ENCODE assay signal across 10 cellular contexts in genomic region chr12:120093592-120094355, GRCh38. TPM values are rescaled to one million over a fixed set of nuclear protein-coding genes. Genes with fewer than 3 reads are reported as not detected.
A peak's percentile ranks its signal among the peaks of the same experiment; 100 is the strongest.
DNase-seq lines count a peak whose midpoint lies in the region; ATAC-seq and TF ChIP-seq lines count a peak whose summit lies in the region.
"Had no signal": no experiment of that assay in that cellular context is flagged by ENCODE, and none has a peak within 500 bp of the region (broad histone marks: within the 10 kb centered on the region; RNA-seq: fewer than 3 reads in every experiment).

No MANE protein-coding gene starts in this region.

- H3K27me3 Mint-ChIP-seq in chondrocyte (ENCODE audit: low read depth): no peaks in the 10 kb centered on the region
- H3K27me3 Mint-ChIP-seq in neural crest cell (ENCODE audit: low read depth): no peaks in the 10 kb centered on the region
- H3K27me3 Mint-ChIP-seq: activated B cell treated with CpG ODN at 0.5 μM for 24 hours had no signal

- H3K9me3 Mint-ChIP-seq in chondrocyte (ENCODE audit: low read depth) (no peaks in the 10 kb centered on the region), neural crest cell (no peaks in the 10 kb centered on the region)
- H3K9me3 Mint-ChIP-seq: activated B cell treated with CpG ODN at 0.5 μM for 24 hours had no signal

- no peaks in the 10 kb centered on the region for H3K4me1 ChIP-seq in foreskin keratinocyte
- H3K4me1 ChIP-seq: spleen had no signal

- H3K27me3 ChIP-seq in foreskin keratinocyte: no peaks in the 10 kb centered on the region
- H3K27me3 ChIP-seq: spleen had no signal

- ATAC-seq in GM18517 (IDR thresholded peaks at IDR 0.05; ENCODE audit: unreplicated experiment): no peak
- no peak for ATAC-seq in foreskin keratinocyte

- H3K36me3 Mint-ChIP-seq in chondrocyte (ENCODE audit: low read depth): peaks cover 12% of the 10 kb centered on the region
- H3K36me3 Mint-ChIP-seq in neural crest cell (ENCODE audit: low read depth): peaks cover 3% of the 10 kb centered on the region

- DNase-seq in NCI-H1417 (lab: John Stamatoyannopoulos, UW) (peak; percentile 10 to 87 (median 76)), NCI-H1417 treated with DMSO at 0.1 percent for 48 hours (lab: John Stamatoyannopoulos, UW) (no peak), NCI-H2171 (lab: John Stamatoyannopoulos, UW) (peak; percentile 6), chondrocyte (ENCODE audit: low spot score) (peak; percentile 86), neural crest cell (ENCODE audit: low read depth, low spot score) (peak; percentile 48), NCI-H226 (no peak), foreskin keratinocyte (no peak)
- DNase-seq: activated B cell treated with CpG ODN at 0.5 μM for 24 hours, spleen had no signal

- H3K4me1 Mint-ChIP-seq in chondrocyte (ENCODE audit: low read depth) (peaks cover 4% of the 10 kb centered on the region), neural crest cell (peaks cover 17% of the 10 kb centered on the region)
- H3K4me1 Mint-ChIP-seq: activated B cell treated with CpG ODN at 0.5 μM for 24 hours had no signal

- H3K27ac Mint-ChIP-seq in chondrocyte (ENCODE audit: unreplicated experiment) (no peak overlapping the region), neural crest cell (ENCODE audit: unreplicated experiment) (no peak overlapping the region)
- H3K27ac Mint-ChIP-seq: activated B cell treated with CpG ODN at 0.5 μM for 24 hours had no signal

- no peak for TF ChIP-seq CTCF in chondrocyte (IDR thresholded peaks at IDR 0.05)
- TF ChIP-seq CTCF in neural crest cell (conservative IDR thresholded peaks at IDR 0.05): no peak
- no peak for TF ChIP-seq CTCF in foreskin keratinocyte (conservative IDR thresholded peaks at IDR 0.05)

- H3K27ac ChIP-seq in foreskin keratinocyte: no peak overlapping the region

- H3K4me3 Mint-ChIP-seq in chondrocyte (ENCODE audit: unreplicated experiment) (no peak overlapping the region), neural crest cell (no peak overlapping the region)
- H3K4me3 Mint-ChIP-seq: activated B cell treated with CpG ODN at 0.5 μM for 24 hours had no signal

RNA-seq across cellular contexts. Expression of gene RAB35, which starts 22.8 kb away (rescaled TPM):
- total RNA-seq in chondrocyte: 37.2 to 49.6 TPM (median 44.4 TPM) in 3 replicates
- total RNA-seq in neural crest cell: 45.1 and 54.1 TPM in 2 replicates
- 35.5 and 35.7 TPM in 2 replicates for total RNA-seq in foreskin keratinocyte
- polyA plus RNA-seq in foreskin keratinocyte: 34.3 and 39.4 TPM in 2 replicates

Comparison
In these comparisons a context has a peak if more than half of its experiments do, and no peak if none do; other contexts are left out.
1. DNase-seq: peak in NCI-H1417 (3 of 3), NCI-H2171 (single experiment), chondrocyte (single experiment) and neural crest cell (single experiment); none in NCI-H1417 treated with DMSO at 0.1 percent for 48 hours (single experiment), NCI-H226 (single experiment) and foreskin keratinocyte (0 of 2).